Comparison of ENCODE assay signal across 11 cellular contexts in the genomic region with DNA sequence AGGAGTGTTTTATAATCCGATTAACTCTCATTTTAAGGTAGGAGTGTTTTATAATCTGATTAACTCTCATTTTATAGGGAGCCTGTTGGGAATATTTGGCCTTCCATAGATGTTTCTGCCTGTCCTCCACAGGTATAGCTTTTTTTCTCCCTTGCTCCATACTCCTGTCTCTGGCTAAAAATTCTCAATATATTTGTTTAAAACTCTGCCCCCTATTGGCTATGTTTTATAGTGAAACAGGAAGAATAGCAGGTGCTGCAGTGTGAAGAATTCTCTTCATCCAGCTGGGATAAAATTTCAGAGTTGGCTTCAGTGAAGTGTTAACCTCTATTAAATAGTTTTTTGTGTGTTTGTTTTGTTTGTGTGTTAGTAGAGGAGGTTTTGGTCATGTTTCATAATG.
DNase-seq lines count a peak whose midpoint lies in the region; ATAC-seq and TF ChIP-seq lines count a peak whose summit lies in the region.
"Had no signal": no experiment of that assay in that cellular context is flagged by ENCODE, and none has a peak within 500 bp of the region (broad histone marks: within the 10 kb centered on the region; RNA-seq: fewer than 3 reads in every experiment).

No MANE protein-coding gene starts in this region.

- no peaks in the 10 kb centered on the region for H3K36me3 ChIP-seq in MM.1S (replicated peaks; ENCODE audit: insufficient read depth, low read length)
- H3K36me3 ChIP-seq: uterus had no signal

- no peak overlapping the region for H3K27ac Mint-ChIP-seq in activated naive CD8-positive, alpha-beta T cell treated with anti-CD3 and anti-CD28 coated beads for 36 hours

- H4K20me1 ChIP-seq in MM.1S (ENCODE audit: insufficient read depth, low read length), result no peaks in the 10 kb centered on the region

- H3K4me1 ChIP-seq in MM.1S (ENCODE audit: low read length), result no peaks in the 10 kb centered on the region
- H3K4me1 ChIP-seq: Caco-2, uterus had no signal

- no peaks in the 10 kb centered on the region for H3K9me3 Mint-ChIP-seq in activated naive CD8-positive, alpha-beta T cell treated with anti-CD3 and anti-CD28 coated beads for 36 hours

- no peak overlapping the region for H2AFZ ChIP-seq in MM.1S (ENCODE audit: low read length)

- no peak overlapping the region for H3K4me2 ChIP-seq in MM.1S (ENCODE audit: low read depth, low read length)

- H3K36me3 Mint-ChIP-seq in activated naive CD8-positive, alpha-beta T cell treated with anti-CD3 and anti-CD28 coated beads for 36 hours, result no peaks in the 10 kb centered on the region

- H3K9ac ChIP-seq in MM.1S (ENCODE audit: low read length), result no peak overlapping the region

- H3K27ac ChIP-seq in MM.1S (ENCODE audit: low read length), result no peak overlapping the region
- H3K27ac ChIP-seq: uterus had no signal

- H3K79me2 ChIP-seq in MM.1S (ENCODE audit: low read length), result no peaks in the 10 kb centered on the region

- H3K9me3 ChIP-seq in MM.1S (replicated peaks; ENCODE audit: insufficient read depth, low read length), result no peaks in the 10 kb centered on the region
- H3K9me3 ChIP-seq: Caco-2, uterus had no signal

- no peaks in the 10 kb centered on the region for H3K27me3 Mint-ChIP-seq in activated naive CD8-positive, alpha-beta T cell treated with anti-CD3 and anti-CD28 coated beads for 36 hours

- H3F3A ChIP-seq in MM.1S (ENCODE audit: insufficient read depth, low read length), result no peaks in the 10 kb centered on the region

- H3K4me1 Mint-ChIP-seq in activated naive CD8-positive, alpha-beta T cell treated with anti-CD3 and anti-CD28 coated beads for 36 hours, result no peaks in the 10 kb centered on the region

- no peaks in the 10 kb centered on the region for H3K9me2 ChIP-seq in MM.1S (replicated peaks; ENCODE audit: insufficient read depth, low read length)

- TF ChIP-seq CTCF in GM20000 (IDR thresholded peaks at IDR 0.05; ENCODE audit: extremely low read depth, missing control alignments) (peak; percentile 25), MM.1S (IDR thresholded peaks at IDR 0.05; ENCODE audit: low read length) (peak; percentile 35), fibroblast of the aortic adventitia (IDR thresholded peaks at IDR 0.05; ENCODE audit: insufficient read depth, low read length) (peak; percentile 16)

- ATAC-seq in GM19351 (IDR thresholded peaks at IDR 0.05; ENCODE audit: unreplicated experiment), result no peak
- ATAC-seq in HG03460 (IDR thresholded peaks at IDR 0.05; ENCODE audit: unreplicated experiment), result no peak

- DNase-seq in COLO829 (ENCODE audit: low spot score) (peak; percentile 14), GM20000 (ENCODE audit: low spot score) (no peak), MM.1S (peak; percentile 23), fibroblast of the aortic adventitia (ENCODE audit: low read depth) (no peak), hepatic stellate cell (ENCODE audit: low spot score) (no peak)
- DNase-seq in activated naive CD8-positive, alpha-beta T cell treated with anti-CD3 and anti-CD28 coated beads for 36 hours, result no peak
- DNase-seq: stimulated activated CD4-positive, alpha-beta T cell treated with anti-CD3 and anti-CD28 coated beads, Interleukin-2, amount 100 ng/mL, for 48 hours; uterus had no signal

- H3K4me3 ChIP-seq in MM.1S (ENCODE audit: low read length) (no peak overlapping the region), fibroblast of the aortic adventitia (ENCODE audit: low read depth, low read length) (no peak overlapping the region)
- H3K4me3 ChIP-seq: uterus had no signal

- H3K27me3 ChIP-seq in MM.1S (replicated peaks; ENCODE audit: insufficient read depth, low read length), result no peaks in the 10 kb centered on the region
- H3K27me3 ChIP-seq: uterus had no signal

- H3K4me3 Mint-ChIP-seq in activated naive CD8-positive, alpha-beta T cell treated with anti-CD3 and anti-CD28 coated beads for 36 hours, result no peak overlapping the region

Comparison
In these comparisons a context has a peak if more than half of its experiments do, and no peak if none do; other contexts are left out.
1. DNase-seq: peak in COLO829 (single experiment) and MM.1S (single experiment); none in GM20000 (single experiment), fibroblast of the aortic adventitia (single experiment), hepatic stellate cell (single experiment) and activated naive CD8-positive, alpha-beta T cell treated with anti-CD3 and anti-CD28 coated beads for 36 hours (single experiment).
2. Peak in every context shown above with its lines, with median percentiles within 50 percentile points of each other: CTCF ChIP-seq.